In the genomic region with DNA sequence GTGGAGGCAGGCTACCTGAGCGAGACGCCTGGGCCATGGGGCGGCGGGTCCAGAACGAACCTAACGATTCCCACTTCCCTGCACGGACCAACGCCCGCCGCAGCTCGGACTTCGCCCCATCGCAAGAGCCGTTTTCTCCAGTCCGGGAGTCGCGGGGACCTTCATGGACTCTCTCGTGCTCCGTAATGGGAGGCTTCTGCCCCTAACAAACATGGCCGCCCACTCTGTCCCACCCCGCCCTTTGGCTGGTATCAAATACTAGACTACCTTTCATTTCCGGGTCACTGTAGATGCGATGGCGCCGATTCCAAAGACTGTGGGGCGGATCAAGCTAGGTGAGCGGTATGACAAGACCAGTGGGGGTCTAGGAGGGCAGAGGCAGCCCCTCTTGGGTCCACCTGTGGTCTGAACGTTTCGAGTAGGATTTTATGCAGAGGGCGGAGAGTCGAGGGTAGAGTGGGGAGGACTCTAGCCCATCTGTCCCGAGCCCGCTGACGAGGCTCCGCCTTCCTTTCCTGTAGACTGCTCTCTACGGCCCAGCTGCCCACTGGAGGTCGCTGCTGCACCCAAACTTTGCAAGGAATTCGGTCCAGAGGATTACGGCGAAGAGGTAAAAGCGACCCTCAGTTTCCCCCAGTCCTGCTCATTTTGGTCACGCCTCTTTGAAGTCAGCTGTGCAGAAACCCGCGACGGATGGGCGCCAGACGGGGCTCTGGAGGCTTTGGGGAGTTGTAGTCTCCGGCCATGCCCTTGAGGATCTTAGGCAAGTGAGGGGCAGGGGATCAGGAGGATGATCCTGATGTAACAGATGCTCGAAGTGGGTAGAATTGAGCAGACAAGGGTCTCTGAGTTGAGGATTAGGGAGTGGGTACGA, we compare ENCODE assay signal across 1 cellular context.
TF ChIP-seq lines count a peak whose summit lies in the region.

A gene with protein sequence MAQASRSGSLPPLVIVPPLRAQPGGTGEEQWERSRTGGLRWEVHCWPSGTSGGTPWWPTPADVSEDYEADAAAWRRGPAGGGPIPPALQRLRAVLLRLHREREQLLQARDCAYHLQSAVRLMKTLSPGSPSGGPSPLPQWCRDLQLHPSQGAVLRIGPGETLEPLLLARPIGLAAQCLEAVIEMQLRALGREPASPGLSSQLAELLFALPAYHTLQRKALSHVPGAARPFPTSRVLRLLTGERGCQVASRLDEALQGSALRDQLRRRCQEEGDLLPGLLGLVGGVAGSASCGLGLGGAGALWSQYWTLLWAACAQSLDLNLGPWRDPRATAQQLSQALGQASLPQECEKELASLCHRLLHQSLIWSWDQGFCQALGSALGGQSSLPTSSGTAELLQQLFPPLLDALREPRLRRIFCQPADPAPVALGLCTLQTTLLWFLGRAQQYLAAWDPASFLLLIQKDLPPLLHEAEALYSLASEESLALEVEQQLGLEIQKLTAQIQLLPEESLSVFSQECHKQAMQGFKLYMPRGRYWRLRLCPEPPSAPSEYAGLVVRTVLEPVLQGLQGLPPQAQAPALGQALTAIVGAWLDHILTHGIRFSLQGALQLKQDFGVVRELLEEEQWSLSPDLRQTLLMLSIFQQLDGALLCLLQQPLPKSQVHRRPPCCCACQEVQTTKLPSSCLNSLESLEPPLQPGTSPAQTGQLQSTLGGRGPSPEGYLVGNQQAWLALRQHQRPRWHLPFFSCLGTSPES (minus strand): TSS at position 198 of the 874 bp plus-strand sequence. CDS start 161 bp downstream, at position 37.
A gene (plus strand): TSS at position 281 of the 874 bp plus-strand sequence. CDS start 15 bp downstream, at position 296.

TF ChIP-seq in IMR-90, 13 proteins besides CTCF, POLR2A, EP300 and RAD21 (continued from another document):
- peak; percentile 31; the same call in 1 of the 2 replicates for TF ChIP-seq MXI1 (IDR thresholded peaks at IDR 0.05; ENCODE audit: borderline replicate concordance, low read depth, low read length)
- TF ChIP-seq CHD1 (IDR thresholded peaks at IDR 0.05; ENCODE audit: low read depth, low read length): no peak
